Comparison of ENCODE assay signal across 9 cellular contexts in the genomic region with DNA sequence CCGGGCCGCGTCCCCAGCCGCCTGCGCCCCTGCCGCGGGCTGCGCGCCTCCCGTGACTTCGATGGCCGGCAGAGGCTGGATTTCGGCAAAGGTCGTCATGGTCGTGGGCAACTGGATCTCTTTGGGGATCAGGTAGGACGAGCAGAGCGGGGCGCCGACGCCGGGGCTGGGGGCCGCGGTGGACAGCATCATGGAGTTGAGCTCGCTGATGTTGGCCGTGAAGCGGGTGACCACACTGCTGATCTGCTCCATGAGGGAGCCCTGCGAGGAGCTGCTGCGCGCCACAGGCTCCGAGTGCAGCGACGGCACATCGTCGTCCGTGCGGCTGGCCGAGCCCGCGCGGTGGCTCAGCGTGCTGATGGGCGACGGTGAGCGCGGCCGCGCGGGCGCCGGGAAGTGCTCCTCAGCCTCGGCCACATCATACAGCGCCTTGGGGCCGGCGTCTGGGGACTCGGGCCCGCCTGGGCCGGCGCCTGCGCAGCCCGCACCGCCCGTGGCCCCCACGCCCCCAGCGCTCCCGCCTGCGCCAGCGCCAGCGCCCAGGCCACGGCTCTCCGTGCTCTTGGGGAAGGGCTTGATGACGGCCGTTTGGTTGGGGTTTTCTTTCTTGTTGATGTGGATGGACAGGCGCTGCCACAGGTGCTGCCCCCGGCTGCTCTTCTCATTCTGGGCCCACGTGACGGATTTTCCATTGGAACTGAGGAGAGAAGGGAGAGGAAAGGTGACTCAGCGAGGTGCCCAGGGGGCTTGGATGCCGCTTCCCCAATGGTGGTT.
A peak's percentile ranks its signal among the peaks of the same experiment; 100 is the strongest.
DNase-seq lines count a peak whose midpoint lies in the region; ATAC-seq and TF ChIP-seq lines count a peak whose summit lies in the region.
"Had no signal": no experiment of that assay in that cellular context is flagged by ENCODE, and none has a peak within 500 bp of the region (broad histone marks: within the 10 kb centered on the region; RNA-seq: fewer than 3 reads in every experiment).

No MANE protein-coding gene starts in this region.

- peak overlapping the region; percentile 71 for H2AFZ ChIP-seq in mammary epithelial cell (ENCODE audit: low read depth, low read length)

- POLR2A ChIA-PET in GM10248 (lab: Yijun Ruan, JAX): no interaction called here

- H3K4me2 ChIP-seq in mammary epithelial cell (ENCODE audit: insufficient read depth, low read depth, low read length): peak overlapping the region; percentile 33

- in situ Hi-C loops in mammary epithelial cell (cut with MboI; ENCODE audit: low sequenced_read_pairs in 2 of 2): no loop called here

- H3K9me3 ChIP-seq in mammary epithelial cell (replicated peaks; ENCODE audit: insufficient read depth, low read length): no peaks in the 10 kb centered on the region
- H3K9me3 ChIP-seq in thoracic aorta: no peaks in the 10 kb centered on the region

- CTCF ChIA-PET in GM10248 (lab: Yijun Ruan, JAX) (interaction anchor here (1.0 to 1.6 kb wide), 2 partner anchors 24 to 34 kb away, joined by 3 to 4 read pairs; no protein-coding TSS in a partner anchor), mammary epithelial cell (lab: Charles Lee; ENCODE audit: low non-redundant PET) (no interaction called here)

- no peaks in the 10 kb centered on the region for H3K79me2 ChIP-seq in mammary epithelial cell (ENCODE audit: insufficient read depth, low read length)

- 54% methylated on average over 24 of the region's 78 CpGs for WGBS in mammary epithelial cell (ENCODE audit: low coverage, missing lambda C conversion rate)
- WGBS in lower leg skin, 2 donors: 8 to 18% methylated on average over 17 to 40 of the region's 78 CpGs

- intact Hi-C loops in mammary epithelial cell (cut with micrococcal nuclease) (no loop called here), lower leg skin (cut with DNase I; ENCODE audit: low total_unique reads) (no loop called here)

- dilution Hi-C loops in mammary epithelial cell (cut with HindIII; ENCODE audit: low sequenced_read_pairs): no loop called here

- peak; percentile 66 for ATAC-seq in HG03521 (IDR thresholded peaks at IDR 0.05; ENCODE audit: unreplicated experiment)
- ATAC-seq in thoracic aorta (ENCODE audit: insufficient number of reproducible peaks, low FRiP score, low read depth): peak; percentile 34
- no peak for ATAC-seq in GM18858 (IDR thresholded peaks at IDR 0.05; ENCODE audit: unreplicated experiment)

- no peaks in the 10 kb centered on the region for H3K27me3 ChIP-seq in mammary epithelial cell (ENCODE audit: insufficient read depth, low read length)
- no peaks in the 10 kb centered on the region for H3K27me3 ChIP-seq in thoracic aorta (replicated peaks; ENCODE audit: insufficient read depth)

- BruUV-seq in mammary epithelial cell (replicated peaks; lab: Mats Ljungman, UMichigan): no TSS peak

- no peaks in the 10 kb centered on the region for H4K20me1 ChIP-seq in mammary epithelial cell (ENCODE audit: insufficient read depth, low read length)

- H3K4me1 ChIP-seq in mammary epithelial cell (ENCODE audit: insufficient read depth, low read length) (no peaks in the 10 kb centered on the region), thoracic aorta (ENCODE audit: control insufficient read depth in 1 of 2, low read depth in 2 of 2) (peaks cover 0 to 14% of the 10 kb centered on the region in 2 donors)

- H3K4me3 ChIP-seq in mammary epithelial cell (replicated peaks in 1 of 3; ENCODE audit: insufficient read depth in 1 of 3, low read depth in 2 of 3, low read length in 3 of 3) (no peak overlapping the region), lower leg skin (ENCODE audit: low read depth, poor library complexity, severe bottlenecking) (peak overlapping the region; percentile 3), thoracic aorta (peak overlapping the region; percentile 63)

- TF ChIP-seq POLR2A in lower leg skin (IDR thresholded peaks at IDR 0.05): no peak

- no peaks in the 10 kb centered on the region for H3K36me3 ChIP-seq in mammary epithelial cell (ENCODE audit: insufficient read depth, low read length)
- no peaks in the 10 kb centered on the region for H3K36me3 ChIP-seq in thoracic aorta

- no peak overlapping the region for H3K9ac ChIP-seq in mammary epithelial cell (ENCODE audit: insufficient read depth, low read length)

- H3K27ac ChIP-seq in mammary epithelial cell (ENCODE audit: insufficient read depth, low read depth, low read length): no peak overlapping the region
- no peak overlapping the region for H3K27ac ChIP-seq in thoracic aorta
- H3K27ac ChIP-seq: epithelial cell of prostate had no signal

- TF ChIP-seq CTCF in GM10248 (IDR thresholded peaks at IDR 0.05; ENCODE audit: control extremely low read depth, extremely low read depth, low read depth, missing control alignments) (no peak), mammary epithelial cell (conservative IDR thresholded peaks at IDR 0.05 in 1 of 2, IDR thresholded peaks at IDR 0.05 in 1 of 2; ENCODE audit: extremely low read depth in 1 of 2, insufficient read depth in 1 of 2, low read depth in 1 of 2, low read length in 2 of 2) (no peak), lower leg skin (IDR thresholded peaks at IDR 0.05) (no peak), thoracic aorta (IDR thresholded peaks at IDR 0.05) (no peak)

- DNase-seq in GM10248 (ENCODE audit: extremely low spot score) (peak; percentile 31), mammary epithelial cell (no peak), lower leg skin (ENCODE audit: low spot score in 2 of 2) (peak in 1 of 2 donors; percentile 85), thoracic aorta (ENCODE audit: low spot score) (no peak), NCI-H774 (lab: John Stamatoyannopoulos, UW) (no peak), SIG-M5 treated with dmso at 0.1 percent for 504 hours (lab: John Stamatoyannopoulos, UW; ENCODE audit: unreplicated experiment) (no peak)

Comparison
In these comparisons a context has a peak if more than half of its experiments do, and no peak if none do; other contexts are left out.
1. H3K4me3 ChIP-seq: peak in lower leg skin (single experiment) and thoracic aorta (single experiment); none in mammary epithelial cell (0 of 3).